8 cellular contexts compared by ENCODE assay signal in genomic region chr1:153535664-153536585, GRCh38. TPM values are rescaled to one million over a fixed set of nuclear protein-coding genes. Genes with fewer than 3 reads are reported as not detected.
A peak's percentile ranks its signal among the peaks of the same experiment; 100 is the strongest.
DNase-seq lines count a peak whose midpoint lies in the region; ATAC-seq and TF ChIP-seq lines count a peak whose summit lies in the region.

TSS of gene S100A6 (minus strand) at chr1:153535991. CDS start at chr1:153535339, 652 bp downstream.

- no peak for ATAC-seq in HG02885 (IDR thresholded peaks at IDR 0.05; ENCODE audit: poor library complexity, unreplicated experiment)

- no peaks in the 10 kb centered on the region for H3K9me3 Mint-ChIP-seq in nephron

- H3K4me3 ChIP-seq in SJCRH30, result peak within 1 kb of the TSS; percentile 68
- H3K4me3 ChIP-seq in fibroblast of the aortic adventitia (ENCODE audit: low read depth, low read length), result peak within 1 kb of the TSS; percentile 100

- peak within 1 kb of the TSS in 2 of 3 experiments; percentile 31 to 35 for H3K27ac Mint-ChIP-seq in nephron

- no peaks in the 10 kb centered on the region for H3K9me3 ChIP-seq in SJCRH30 (replicated peaks)

- peaks cover 39% of the 10 kb centered on the region for H3K4me1 ChIP-seq in SJCRH30

- H3K4me3 Mint-ChIP-seq in nephron, result peak within 1 kb of the TSS; percentile 68 to 71 (median 70)

- DNase-seq in Caki2 (ENCODE audit: low read depth) (peak; percentile 90), HK-2 (ENCODE audit: unreplicated experiment) (peak; percentile 93), SJCRH30 (peak; percentile 78 to 80), fibroblast of the aortic adventitia (ENCODE audit: low read depth) (peak; percentile 90)
- peak; percentile 77 for DNase-seq in activated gamma-delta T cell treated with anti-CD3 and anti-CD28 coated beads, Interleukin-2, amount 50 U/mL, for 16 hours (ENCODE audit: low read depth)
- DNase-seq in stimulated activated naive CD4-positive, alpha-beta T cell (lab: John Stamatoyannopoulos, UW), result peak; percentile 66 to 78 (median 73)

- H3K27me3 ChIP-seq in SJCRH30, result no peaks in the 10 kb centered on the region

- peaks cover 4% of the 10 kb centered on the region for H3K27me3 Mint-ChIP-seq in nephron (ENCODE audit: low read depth)

- no peaks in the 10 kb centered on the region for H3K36me3 ChIP-seq in SJCRH30

- H3K4me1 Mint-ChIP-seq in nephron, result peaks cover 48% of the 10 kb centered on the region

- TF ChIP-seq CTCF in fibroblast of the aortic adventitia (IDR thresholded peaks at IDR 0.05; ENCODE audit: insufficient read depth, low read length) (no peak), nephron (IDR thresholded peaks at IDR 0.05; ENCODE audit: unreplicated experiment in 3 of 3) (no peak)

- H3K36me3 Mint-ChIP-seq in nephron (ENCODE audit: low read depth), result no peaks in the 10 kb centered on the region

- H3K27ac ChIP-seq in SJCRH30, result peak within 1 kb of the TSS; percentile 61

- in situ Hi-C loops in Caki2 (cut with HindIII; ENCODE audit: low pct_unique_long_range_greater_than_20kb, low sequenced_read_pairs), result no loop called here

RNA-seq across cellular contexts. Expression of gene S100A6, which starts in this region (rescaled TPM):
- total RNA-seq in Caki2 (2014; rRNA removed; shearing (Covaris generic); ENCODE audit: low replicate concordance), result 1,350 and 1,721 TPM in 2 replicates
- 38.8 and 48.3 TPM in 2 replicates for total RNA-seq in SJCRH30 (2014; rRNA removed; shearing (Covaris generic))
- total RNA-seq in fibroblast of the aortic adventitia (ENCODE audit: low replicate concordance), result 681 and 1,303 TPM in 2 replicates

Comparison
In these comparisons a context has a peak if more than half of its experiments do, and no peak if none do; other contexts are left out.
1. RNA of gene S100A6 (total RNA-seq): 1,350 to 1,721 TPM in Caki2 and 681 to 1,303 TPM in fibroblast of the aortic adventitia; 38.8 to 48.3 TPM in SJCRH30; every median in the first group is over 10 times any median in the second.
2. Peak in every context shown above with its lines, with median percentiles within 50 percentile points of each other: DNase-seq.